28 cellular contexts compared by ENCODE assay signal in the genomic region with DNA sequence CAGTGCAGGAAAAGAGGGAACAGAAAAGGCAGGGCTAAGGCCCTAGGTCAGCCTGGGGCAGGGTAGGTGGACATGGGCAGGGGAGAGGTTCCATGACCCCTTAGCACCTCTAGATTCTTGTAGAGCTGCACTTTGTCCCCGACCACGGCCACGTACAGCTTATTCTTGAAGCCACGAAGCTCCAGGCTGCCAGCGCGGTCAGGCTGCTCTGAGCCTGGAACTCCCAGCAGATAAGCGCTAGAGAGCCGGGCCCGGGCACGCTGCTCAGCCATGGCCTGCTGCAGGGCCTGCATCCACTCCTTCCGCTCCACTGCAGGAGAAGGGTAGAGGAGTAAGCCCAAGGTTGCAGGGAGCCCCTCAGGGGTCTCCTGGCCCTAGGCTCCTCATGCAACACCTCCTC. TPM values are rescaled to one million over a fixed set of nuclear protein-coding genes. Genes with fewer than 3 reads are reported as not detected.
"Had no signal": no experiment of that assay in that cellular context is flagged by ENCODE, and none has a peak within 500 bp of the region (broad histone marks: within the 10 kb centered on the region; RNA-seq: fewer than 3 reads in every experiment).

No MANE protein-coding gene starts in this region.

- H3K27ac ChIP-seq: esophagus squamous epithelium, heart right ventricle, pancreas, right lobe of liver, suprapubic skin, transverse colon, upper lobe of right lung, uterus had no signal

- H3K4me1 ChIP-seq: pancreas, right lobe of liver, uterus had no signal

- H3K4me3 Mint-ChIP-seq: effector memory CD8-positive, alpha-beta T cell; immature natural killer cell; naive thymus-derived CD4-positive, alpha-beta T cell; nephron; stimulated activated naive CD8-positive, alpha-beta T cell treated with anti-CD3 and anti-CD28 coated beads, Interleukin-15, amount 100 ng/mL, for 72 hours had no signal

- DNase-seq: cortex of kidney; effector memory CD8-positive, alpha-beta T cell; erythroblast; esophagus squamous epithelium; foreskin melanocyte; glutamatergic neuron; heart right ventricle; hippocampal formation; immature natural killer cell; islet precursor cell; mammary epithelial cell; mesendoderm; midbrain; naive thymus-derived CD4-positive, alpha-beta T cell; occipital lobe; right lobe of liver; stimulated activated CD4-positive, alpha-beta T cell treated with anti-CD3 and anti-CD28 coated beads, Interleukin-12 subunit alpha, Interleukin-12 subunit beta, amount 100 ng/mL, for 4 hours; stimulated activated CD4-positive, alpha-beta T cell treated with anti-CD3 and anti-CD28 coated beads, Interleukin-1b, Interleukin-23, amount 100 ng/mL, for 48 hours; stimulated activated CD4-positive, alpha-beta T cell treated with anti-CD3 and anti-CD28 coated beads, Interleukin-4, amount 100 ng/mL, for 1 hour; stimulated activated CD8-positive, alpha-beta memory T cell treated with anti-CD3 and anti-CD28 coated beads, Interleukin-4, amount 100 ng/mL, for 48 hours; stimulated activated naive CD8-positive, alpha-beta T cell treated with anti-CD3 and anti-CD28 coated beads, Interleukin-15, amount 100 ng/mL, for 72 hours; transverse colon; upper lobe of right lung; uterus had no signal

- H3K4me2 ChIP-seq: smooth muscle cell had no signal

- ATAC-seq: effector memory CD8-positive, alpha-beta T cell; heart right ventricle; naive thymus-derived CD4-positive, alpha-beta T cell; pancreas; right lobe of liver; stimulated activated naive CD8-positive, alpha-beta T cell treated with anti-CD3 and anti-CD28 coated beads, Interleukin-15, amount 100 ng/mL, for 72 hours; upper lobe of right lung had no signal

- H3K27me3 ChIP-seq: esophagus squamous epithelium, heart right ventricle, pancreas, right lobe of liver, suprapubic skin, transverse colon, upper lobe of right lung, uterus had no signal

- H3K9me3 Mint-ChIP-seq: effector memory CD8-positive, alpha-beta T cell; immature natural killer cell; naive thymus-derived CD4-positive, alpha-beta T cell; nephron; stimulated activated naive CD8-positive, alpha-beta T cell treated with anti-CD3 and anti-CD28 coated beads, Interleukin-15, amount 100 ng/mL, for 72 hours had no signal

- H3K27ac Mint-ChIP-seq: stimulated activated naive CD8-positive, alpha-beta T cell treated with anti-CD3 and anti-CD28 coated beads, Interleukin-15, amount 100 ng/mL, for 72 hours had no signal

- H3K36me3 ChIP-seq: uterus had no signal

- H3K9me3 ChIP-seq: esophagus squamous epithelium, heart right ventricle, pancreas, right lobe of liver, suprapubic skin, transverse colon, upper lobe of right lung, uterus had no signal

- H3K4me3 ChIP-seq: esophagus squamous epithelium, heart right ventricle, pancreas, right lobe of liver, smooth muscle cell, suprapubic skin, transverse colon, upper lobe of right lung, uterus had no signal

- H3K27me3 Mint-ChIP-seq: effector memory CD8-positive, alpha-beta T cell; naive thymus-derived CD4-positive, alpha-beta T cell; stimulated activated naive CD8-positive, alpha-beta T cell treated with anti-CD3 and anti-CD28 coated beads, Interleukin-15, amount 100 ng/mL, for 72 hours had no signal

RNA-seq across cellular contexts. Expression of a gene that starts 36.1 kb away (rescaled TPM):
- total RNA-seq: smooth muscle cell had no signal
